12 cellular contexts compared by ENCODE assay signal in the genomic region with DNA sequence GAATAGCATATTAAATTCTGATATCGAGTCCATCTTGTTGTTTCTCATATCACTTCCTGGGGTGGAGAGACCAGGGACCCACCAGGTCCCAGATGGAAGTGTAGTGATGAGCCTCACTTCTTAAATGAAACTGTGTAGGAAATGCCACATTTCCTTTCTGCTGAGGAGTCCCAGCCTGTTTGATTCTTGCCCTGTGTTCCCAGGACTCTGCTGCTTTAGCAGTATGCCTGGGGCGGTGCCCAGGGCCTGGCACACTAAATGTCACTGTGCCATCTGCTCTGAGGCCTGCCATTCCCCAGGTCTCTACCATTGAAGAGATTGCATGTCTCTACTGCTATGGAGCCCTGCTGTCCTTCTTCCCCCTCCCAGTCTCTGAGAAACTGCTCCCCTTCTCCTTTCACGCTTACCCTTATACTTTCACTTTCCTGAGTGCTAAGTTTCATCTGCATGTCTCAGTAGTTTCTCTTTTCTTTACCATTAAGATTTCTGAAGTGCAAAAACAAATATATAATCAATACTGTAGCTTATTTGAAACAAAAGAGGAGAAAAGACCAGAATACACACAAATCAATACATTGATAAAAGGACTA.
DNase-seq lines count a peak whose midpoint lies in the region; ATAC-seq and TF ChIP-seq lines count a peak whose summit lies in the region.
"Had no signal": no experiment of that assay in that cellular context is flagged by ENCODE, and none has a peak within 500 bp of the region (broad histone marks: within the 10 kb centered on the region; RNA-seq: fewer than 3 reads in every experiment).

No MANE protein-coding gene starts in this region.

- no peak for TF ChIP-seq POLR2A in vagina (IDR thresholded peaks at IDR 0.05)

- H3K9me3 ChIP-seq in vagina, result no peaks in the 10 kb centered on the region

- H3K4me3 ChIP-seq in vagina, result no peak overlapping the region

- H3K27ac ChIP-seq in vagina, result no peak overlapping the region
- H3K27ac ChIP-seq: VCaP had no signal

- TF ChIP-seq CTCF in vagina (IDR thresholded peaks at IDR 0.05), result no peak

- no peaks in the 10 kb centered on the region for H3K27me3 ChIP-seq in vagina

- H3K4me1 ChIP-seq in vagina, result no peaks in the 10 kb centered on the region

- ATAC-seq in GM18870 (IDR thresholded peaks at IDR 0.05; ENCODE audit: unreplicated experiment) (peak; percentile 97), GM21515 (IDR thresholded peaks at IDR 0.05; ENCODE audit: unreplicated experiment) (peak; percentile 98), HG03066 (IDR thresholded peaks at IDR 0.05; ENCODE audit: low read depth, unreplicated experiment) (peak; percentile 95)

- no peaks in the 10 kb centered on the region for H3K36me3 ChIP-seq in vagina

- peak; percentile 74 to 92 for DNase-seq in cerebellar nuclear complex (lab: John Stamatoyannopoulos, UW)
- DNase-seq in vagina (ENCODE audit: extremely low spot score in 2 of 2), result no peak
- DNase-seq in GM19240 (ENCODE audit: insufficient read length, low spot score), result no peak
- no peak for DNase-seq in stimulated activated naive CD4-positive, alpha-beta T cell treated with Interleukin-2 at 50 U/mL for 16 hours (lab: John Stamatoyannopoulos, UW)
- DNase-seq in activated CD4-positive, alpha-beta T cell treated with anti-CD3 and anti-CD28 coated beads for 4 hours, result no peak
- DNase-seq: DMS53, HFFc6, kidney glomerular epithelial cell had no signal

- intact Hi-C loops in vagina (cut with DNase I), result no loop called here

Comparison
In these comparisons a context has a peak if more than half of its experiments do, and no peak if none do; other contexts are left out.
1. DNase-seq: peak in cerebellar nuclear complex (2 of 2); none in vagina (0 of 2), GM19240 (single experiment), stimulated activated naive CD4-positive, alpha-beta T cell treated with Interleukin-2 at 50 U/mL for 16 hours (single experiment) and activated CD4-positive, alpha-beta T cell treated with anti-CD3 and anti-CD28 coated beads for 4 hours (0 of 2).
2. Peak in every context shown above with its lines, with median percentiles within 50 percentile points of each other: ATAC-seq.